ENCODE assay signal across 22 cellular contexts in genomic region chr16:56273615-56274014, GRCh38.
"Had no signal": no experiment of that assay in that cellular context is flagged by ENCODE, and none has a peak within 500 bp of the region (broad histone marks: within the 10 kb centered on the region; RNA-seq: fewer than 3 reads in every experiment).

No MANE protein-coding gene starts in this region.

- H3K9me3 ChIP-seq: Peyer's patch had no signal

- DNase-seq: activated CD4-positive, alpha-beta memory T cell treated with anti-CD3 and anti-CD28 coated beads for 36 hours; activated CD4-positive, alpha-beta T cell treated with anti-CD3 and anti-CD28 coated beads, Interleukin-2, amount 10 ng/mL, durations not matched to agents 7 days and 5 days; activated CD4-positive, CD25-positive, alpha-beta regulatory T cell; activated CD8-positive, alpha-beta memory T cell treated with anti-CD3 and anti-CD28 coated beads for 24 hours; activated effector memory CD4-positive, alpha-beta T cell treated with anti-CD3 and anti-CD28 coated beads, Interleukin-2, amount 50 U/mL, for 16 hours; activated naive CD4-positive, alpha-beta T cell treated with Interleukin-2 at 50 U/mL for 16 hours; activated T-cell treated with anti-CD3 and anti-CD28 coated beads, Interleukin-2, amount 50 U/mL, for 4 hours; amygdala; brain microvascular endothelial cell; Kasumi-1; KBM-7; NCI-H1105 treated with DMSO at 0.1 percent for 48 hours; NCI-H1436 treated with DMSO at 0.1 percent for 48 hours; NCI-H187; NCI-H2081; NCI-H510A treated with DMSO at 0.1 percent for 48 hours; NCI-H69; Peyer's patch; T-cell; T-helper 2 cell had no signal

- H3K36me3 ChIP-seq: brain microvascular endothelial cell, Peyer's patch had no signal

- H3K4me3 ChIP-seq: Peyer's patch, SK-N-MC had no signal

- H3K27me3 ChIP-seq: brain microvascular endothelial cell, Peyer's patch had no signal

- H3K27ac ChIP-seq: brain microvascular endothelial cell, Peyer's patch, SK-N-MC, VCaP had no signal
